Comparison of ENCODE assay signal across 8 cellular contexts in the genomic region with DNA sequence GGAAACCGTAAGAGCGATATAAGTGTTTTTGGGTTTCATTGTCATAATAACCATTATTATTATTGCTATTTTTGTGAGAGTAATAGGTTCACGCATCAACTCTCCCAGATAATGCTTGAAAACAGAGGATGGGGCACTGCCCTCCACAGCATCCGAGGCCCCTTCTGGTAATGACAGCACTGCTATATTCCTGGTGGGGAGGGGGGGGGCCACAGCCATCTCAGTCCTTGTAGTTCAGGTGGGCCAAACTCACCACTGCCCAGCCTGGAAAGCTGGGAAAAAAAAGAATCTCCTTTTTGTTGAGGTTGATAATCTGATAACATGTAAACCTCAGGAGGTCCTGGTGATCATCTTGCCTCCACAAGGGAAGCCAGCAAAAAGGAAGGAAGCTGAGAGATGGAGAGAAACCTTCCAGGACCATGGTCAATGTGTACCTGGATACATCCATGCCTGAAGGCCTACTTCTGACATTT. TPM values are rescaled to one million over a fixed set of nuclear protein-coding genes. Genes with fewer than 3 reads are reported as not detected.
DNase-seq lines count a peak whose midpoint lies in the region; ATAC-seq and TF ChIP-seq lines count a peak whose summit lies in the region.

No MANE protein-coding gene starts in this region.

- no peaks in the 10 kb centered on the region for H3K36me3 Mint-ChIP-seq in naive B cell

- no peaks in the 10 kb centered on the region for H3K9me3 Mint-ChIP-seq in naive B cell

- H3K27me3 ChIP-seq in ACC112 (ENCODE audit: insufficient read depth, low read length) (no peaks in the 10 kb centered on the region), KMS-11 (ENCODE audit: insufficient read depth, low read depth) (no peaks in the 10 kb centered on the region)

- TF ChIP-seq CTCF in KMS-11 (conservative IDR thresholded peaks at IDR 0.05; ENCODE audit: low read depth, low read length), result no peak
- TF ChIP-seq CTCF in choroid plexus epithelial cell (conservative IDR thresholded peaks at IDR 0.05; ENCODE audit: low read depth, low read length), result no peak

- no peak for ATAC-seq in naive B cell (ENCODE audit: low read depth in 2 of 2)
- no peak for ATAC-seq in HG02588 (IDR thresholded peaks at IDR 0.05; ENCODE audit: unreplicated experiment)

- H3K27ac ChIP-seq in ACC112 (ENCODE audit: low read depth, low read length) (peak overlapping the region; percentile 85), KMS-11 (peak overlapping the region; percentile 84)

- H3K4me1 ChIP-seq in ACC112 (ENCODE audit: control insufficient read depth, insufficient read depth, low read length, unreplicated experiment), result peaks cover 13% of the 10 kb centered on the region
- peaks cover 13% of the 10 kb centered on the region for H3K4me1 ChIP-seq in KMS-11 (ENCODE audit: low read depth, poor library complexity, severe bottlenecking)

- peak overlapping the region; percentile 93; the same call in 1 of the 2 replicates for H3K9ac ChIP-seq in KMS-11

- H3K4me3 Mint-ChIP-seq in naive B cell, result peak overlapping the region; percentile 92 to 98 (median 96)

- H3K4me2 ChIP-seq in KMS-11, result peak overlapping the region; percentile 23; the same call in 1 of the 2 replicates

- peaks cover 12 to 23% (median 20%) of the 10 kb centered on the region in 3 donors for H3K4me1 Mint-ChIP-seq in naive B cell

- H3K4me3 ChIP-seq in ACC112 (ENCODE audit: low read depth, low read length) (peak overlapping the region; percentile 99), KMS-11 (IDR thresholded peaks at IDR 0.05; ENCODE audit: insufficient read depth, low read depth, low read length) (no peak overlapping the region), choroid plexus epithelial cell (ENCODE audit: low read depth, low read length) (peak overlapping the region; percentile 97)

- DNase-seq in choroid plexus epithelial cell (ENCODE audit: low read depth) (no peak), naive B cell (no peak), OCI-M1 (lab: John Stamatoyannopoulos, UW) (no peak), NCI-H2107 (lab: John Stamatoyannopoulos, UW) (no peak)
- DNase-seq in activated CD4-positive, alpha-beta T cell treated with anti-CD3 and anti-CD28 coated beads for 4 hours, result no peak

- H2AFZ ChIP-seq in ACC112 (ENCODE audit: low read length, unreplicated experiment), result peak overlapping the region; percentile 76
- peak overlapping the region; percentile 96 for H2AFZ ChIP-seq in KMS-11 (ENCODE audit: low read depth)

- no peaks in the 10 kb centered on the region for H4K20me1 ChIP-seq in KMS-11 (ENCODE audit: insufficient read depth)

- H3K36me3 ChIP-seq in ACC112 (ENCODE audit: insufficient read depth, low read length) (no peaks in the 10 kb centered on the region), KMS-11 (ENCODE audit: insufficient read depth) (no peaks in the 10 kb centered on the region)

- H3K27me3 Mint-ChIP-seq in naive B cell, result no peaks in the 10 kb centered on the region

- peak overlapping the region in 4 of 6 donors; percentile 94 to 98 (median 96) for H3K27ac Mint-ChIP-seq in naive B cell

- H3K79me2 ChIP-seq in ACC112 (ENCODE audit: control insufficient read depth, insufficient read depth, low read length, unreplicated experiment) (peaks cover 22% of the 10 kb centered on the region), KMS-11 (ENCODE audit: insufficient read depth, low read depth) (peaks cover 18% of the 10 kb centered on the region)

RNA-seq across cellular contexts. Expression of a gene that starts 0.7 kb away (rescaled TPM):
- polyA plus RNA-seq in naive B cell (ENCODE audit: low read depth in 6 of 6), result 1 to 10 TPM; 1.4 to 3.6 (median 2.2) TPM
